15 cellular contexts compared by ENCODE assay signal in the genomic region with DNA sequence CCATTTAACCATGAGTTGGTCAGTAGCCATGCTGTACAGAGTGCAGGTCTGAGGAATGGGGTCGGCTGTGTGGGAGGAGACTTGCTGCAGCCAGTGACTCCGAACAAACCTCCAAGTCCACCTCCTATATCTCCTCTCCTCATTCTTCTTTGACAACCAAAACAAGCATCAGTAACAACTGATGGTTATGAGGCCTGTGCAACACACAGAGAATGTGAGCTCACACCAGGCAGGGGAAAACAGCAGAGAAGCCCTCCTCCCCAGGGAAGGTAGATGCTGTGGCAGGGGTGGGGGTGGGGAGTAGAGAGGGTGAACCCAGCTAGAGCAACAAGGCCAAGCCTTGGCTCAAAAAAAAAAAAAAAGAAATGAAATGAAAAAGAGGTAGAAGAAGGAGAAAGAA. TPM values are rescaled to one million over a fixed set of nuclear protein-coding genes. Genes with fewer than 3 reads are reported as not detected.
DNase-seq lines count a peak whose midpoint lies in the region; ATAC-seq and TF ChIP-seq lines count a peak whose summit lies in the region.
"Had no signal": no experiment of that assay in that cellular context is flagged by ENCODE, and none has a peak within 500 bp of the region (broad histone marks: within the 10 kb centered on the region; RNA-seq: fewer than 3 reads in every experiment).

No MANE protein-coding gene starts in this region.

- DNase-seq in HS-27A (ENCODE audit: low read depth) (peak; percentile 15), fibroblast of pulmonary artery (ENCODE audit: low read depth) (peak; percentile 4), osteocyte (ENCODE audit: extremely low spot score, unreplicated experiment) (no peak), MG63 (no peak), dermis blood vessel endothelial cell (no peak), sigmoid colon (no peak)
- DNase-seq: activated CD4-positive, alpha-beta memory T cell treated with anti-CD3 and anti-CD28 coated beads, Interleukin-2, amount 10 ng/mL, durations not matched to agents 7 days and 5 days; SIG-M5 had no signal

- H3K9me3 ChIP-seq in MG63 (no peaks in the 10 kb centered on the region), gastroesophageal sphincter (no peaks in the 10 kb centered on the region), sigmoid colon (no peaks in the 10 kb centered on the region)

- peaks cover 16% of the 10 kb centered on the region for H3K4me1 Mint-ChIP-seq in osteocyte (ENCODE audit: unreplicated experiment)
- H3K4me1 Mint-ChIP-seq: activated CD4-positive, alpha-beta memory T cell treated with anti-CD3 and anti-CD28 coated beads, Interleukin-2, amount 10 ng/mL, durations not matched to agents 7 days and 5 days; activated T-helper 17 cell treated with anti-CD3 and anti-CD28 coated beads, Interleukin-2, amount 50 U/mL, for 72 hours; memory B cell had no signal

- ATAC-seq in SK-N-SH treated with all-trans-retinoic acid at 6 μM for 48 hours = peak; percentile 24
- ATAC-seq in gastroesophageal sphincter = no peak
- ATAC-seq: activated T-helper 17 cell treated with anti-CD3 and anti-CD28 coated beads, Interleukin-2, amount 50 U/mL, for 72 hours had no signal

- TF ChIP-seq CTCF in fibroblast of pulmonary artery (IDR thresholded peaks at IDR 0.05; ENCODE audit: low read length, missing control alignments) (no peak), osteocyte (IDR thresholded peaks at IDR 0.05) (no peak), gastroesophageal sphincter (IDR thresholded peaks at IDR 0.05) (no peak), sigmoid colon (IDR thresholded peaks at IDR 0.05) (no peak)

- H3K9me3 Mint-ChIP-seq in osteocyte (ENCODE audit: unreplicated experiment) = peaks cover 13% of the 10 kb centered on the region
- H3K9me3 Mint-ChIP-seq: activated CD4-positive, alpha-beta memory T cell treated with anti-CD3 and anti-CD28 coated beads, Interleukin-2, amount 10 ng/mL, durations not matched to agents 7 days and 5 days; activated T-helper 17 cell treated with anti-CD3 and anti-CD28 coated beads, Interleukin-2, amount 50 U/mL, for 72 hours had no signal

- no peaks in the 10 kb centered on the region for H3K27me3 Mint-ChIP-seq in osteocyte (ENCODE audit: unreplicated experiment)

- H3K27ac Mint-ChIP-seq in osteocyte (ENCODE audit: unreplicated experiment) = peak overlapping the region; percentile 27
- H3K27ac Mint-ChIP-seq: activated CD4-positive, alpha-beta memory T cell treated with anti-CD3 and anti-CD28 coated beads, Interleukin-2, amount 10 ng/mL, durations not matched to agents 7 days and 5 days; activated T-helper 17 cell treated with anti-CD3 and anti-CD28 coated beads, Interleukin-2, amount 50 U/mL, for 72 hours; memory B cell had no signal

- H3K4me1 ChIP-seq in gastroesophageal sphincter (peaks cover 0 to 10% (median 0%) of the 10 kb centered on the region in 3 donors), sigmoid colon (peaks cover 0 to 17% (median 13%) of the 10 kb centered on the region in 4 donors)
- H3K4me1 ChIP-seq: parathyroid adenoma had no signal

- TF ChIP-seq POLR2A in gastroesophageal sphincter (IDR thresholded peaks at IDR 0.05) (no peak), sigmoid colon (IDR thresholded peaks at IDR 0.05) (no peak)

- TF ChIP-seq EP300 in gastroesophageal sphincter (IDR thresholded peaks at IDR 0.05) (no peak), sigmoid colon (IDR thresholded peaks at IDR 0.05) (no peak)

- no peak overlapping the region for H3K4me3 Mint-ChIP-seq in osteocyte (ENCODE audit: unreplicated experiment)
- H3K4me3 Mint-ChIP-seq: activated CD4-positive, alpha-beta memory T cell treated with anti-CD3 and anti-CD28 coated beads, Interleukin-2, amount 10 ng/mL, durations not matched to agents 7 days and 5 days; activated T-helper 17 cell treated with anti-CD3 and anti-CD28 coated beads, Interleukin-2, amount 50 U/mL, for 72 hours; memory B cell had no signal

- H3K36me3 ChIP-seq in MG63 = no peaks in the 10 kb centered on the region
- H3K36me3 ChIP-seq in gastroesophageal sphincter = no peaks in the 10 kb centered on the region
- H3K36me3 ChIP-seq in sigmoid colon = no peaks in the 10 kb centered on the region

- no CpG with 5 or more reads among the region's 2 CpGs for WGBS in gastroesophageal sphincter (ENCODE audit: low coverage in 1 of 2), 2 donors
- 79 to 92% methylated on average over 2 of the region's 2 CpGs for WGBS in sigmoid colon, 2 donors

- intact Hi-C loops in sigmoid colon (cut with DNase I) = no loop called here

- H3K4me3 ChIP-seq in fibroblast of pulmonary artery (replicated peaks; ENCODE audit: low read depth, low read length) = no peak overlapping the region
- no peak overlapping the region for H3K4me3 ChIP-seq in MG63
- H3K4me3 ChIP-seq in gastroesophageal sphincter = no peak overlapping the region
- H3K4me3 ChIP-seq in sigmoid colon = no peak overlapping the region

- H3K36me3 Mint-ChIP-seq in osteocyte (ENCODE audit: unreplicated experiment) = no peaks in the 10 kb centered on the region
- H3K36me3 Mint-ChIP-seq: memory B cell had no signal

- H3K27me3 ChIP-seq in MG63 = no peaks in the 10 kb centered on the region
- no peaks in the 10 kb centered on the region for H3K27me3 ChIP-seq in gastroesophageal sphincter
- H3K27me3 ChIP-seq in sigmoid colon = no peaks in the 10 kb centered on the region

- H3K27ac ChIP-seq in gastroesophageal sphincter = no peak overlapping the region
- H3K27ac ChIP-seq in sigmoid colon = peak overlapping the region in 1 of 4 donors; percentile 49
- H3K27ac ChIP-seq: HL-60, parathyroid adenoma had no signal

TF ChIP-seq in SK-N-SH treated with all-trans-retinoic acid at 6 μM for 48 hours, 23 proteins besides CTCF, POLR2A, EP300 and RAD21 (continues in another document):
- no peak for TF ChIP-seq ZNF565 (CRISPR knock-in tag; conservative IDR thresholded peaks at IDR 0.05; ENCODE audit: low read depth)
- TF ChIP-seq ISL1 (CRISPR knock-in tag; IDR thresholded peaks at IDR 0.05) = no peak
- TF ChIP-seq TOX (CRISPR knock-in tag; IDR thresholded peaks at IDR 0.05; ENCODE audit: borderline replicate concordance) = no peak
- TF ChIP-seq, protein P1, sequence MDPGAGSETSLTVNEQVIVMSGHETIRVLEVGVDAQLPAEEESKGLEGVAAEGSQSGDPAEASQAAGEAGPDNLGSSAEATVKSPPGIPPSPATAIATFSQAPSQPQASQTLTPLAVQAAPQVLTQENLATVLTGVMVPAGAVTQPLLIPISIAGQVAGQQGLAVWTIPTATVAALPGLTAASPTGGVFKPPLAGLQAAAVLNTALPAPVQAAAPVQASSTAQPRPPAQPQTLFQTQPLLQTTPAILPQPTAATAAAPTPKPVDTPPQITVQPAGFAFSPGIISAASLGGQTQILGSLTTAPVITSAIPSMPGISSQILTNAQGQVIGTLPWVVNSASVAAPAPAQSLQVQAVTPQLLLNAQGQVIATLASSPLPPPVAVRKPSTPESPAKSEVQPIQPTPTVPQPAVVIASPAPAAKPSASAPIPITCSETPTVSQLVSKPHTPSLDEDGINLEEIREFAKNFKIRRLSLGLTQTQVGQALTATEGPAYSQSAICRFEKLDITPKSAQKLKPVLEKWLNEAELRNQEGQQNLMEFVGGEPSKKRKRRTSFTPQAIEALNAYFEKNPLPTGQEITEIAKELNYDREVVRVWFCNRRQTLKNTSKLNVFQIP (CRISPR knock-in tag; IDR thresholded peaks at IDR 0.05; ENCODE audit: borderline replicate concordance, low read depth) = no peak
- TF ChIP-seq PPARA (CRISPR knock-in tag; IDR thresholded peaks at IDR 0.05; ENCODE audit: borderline replicate concordance) = no peak
- no peak for TF ChIP-seq ZFP3 (CRISPR knock-in tag; IDR thresholded peaks at IDR 0.05)
- no peak for TF ChIP-seq ZFP30 (CRISPR knock-in tag; IDR thresholded peaks at IDR 0.05)
- no peak for TF ChIP-seq ZNF70 (CRISPR knock-in tag; IDR thresholded peaks at IDR 0.05)
- TF ChIP-seq GLIS3 (CRISPR knock-in tag; IDR thresholded peaks at IDR 0.05) = no peak
- TF ChIP-seq, protein P2, sequence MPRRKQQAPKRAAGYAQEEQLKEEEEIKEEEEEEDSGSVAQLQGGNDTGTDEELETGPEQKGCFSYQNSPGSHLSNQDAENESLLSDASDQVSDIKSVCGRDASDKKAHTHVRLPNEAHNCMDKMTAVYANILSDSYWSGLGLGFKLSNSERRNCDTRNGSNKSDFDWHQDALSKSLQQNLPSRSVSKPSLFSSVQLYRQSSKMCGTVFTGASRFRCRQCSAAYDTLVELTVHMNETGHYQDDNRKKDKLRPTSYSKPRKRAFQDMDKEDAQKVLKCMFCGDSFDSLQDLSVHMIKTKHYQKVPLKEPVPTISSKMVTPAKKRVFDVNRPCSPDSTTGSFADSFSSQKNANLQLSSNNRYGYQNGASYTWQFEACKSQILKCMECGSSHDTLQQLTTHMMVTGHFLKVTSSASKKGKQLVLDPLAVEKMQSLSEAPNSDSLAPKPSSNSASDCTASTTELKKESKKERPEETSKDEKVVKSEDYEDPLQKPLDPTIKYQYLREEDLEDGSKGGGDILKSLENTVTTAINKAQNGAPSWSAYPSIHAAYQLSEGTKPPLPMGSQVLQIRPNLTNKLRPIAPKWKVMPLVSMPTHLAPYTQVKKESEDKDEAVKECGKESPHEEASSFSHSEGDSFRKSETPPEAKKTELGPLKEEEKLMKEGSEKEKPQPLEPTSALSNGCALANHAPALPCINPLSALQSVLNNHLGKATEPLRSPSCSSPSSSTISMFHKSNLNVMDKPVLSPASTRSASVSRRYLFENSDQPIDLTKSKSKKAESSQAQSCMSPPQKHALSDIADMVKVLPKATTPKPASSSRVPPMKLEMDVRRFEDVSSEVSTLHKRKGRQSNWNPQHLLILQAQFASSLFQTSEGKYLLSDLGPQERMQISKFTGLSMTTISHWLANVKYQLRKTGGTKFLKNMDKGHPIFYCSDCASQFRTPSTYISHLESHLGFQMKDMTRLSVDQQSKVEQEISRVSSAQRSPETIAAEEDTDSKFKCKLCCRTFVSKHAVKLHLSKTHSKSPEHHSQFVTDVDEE (CRISPR knock-in tag; IDR thresholded peaks at IDR 0.05) = no peak
- TF ChIP-seq CSDC2 (CRISPR knock-in tag; IDR thresholded peaks at IDR 0.05) = no peak
- TF ChIP-seq RARB (CRISPR knock-in tag; IDR thresholded peaks at IDR 0.05) = no peak
- TF ChIP-seq OSR1 (CRISPR knock-in tag; IDR thresholded peaks at IDR 0.05) = no peak

RNA-seq across cellular contexts. Expression of a gene that starts 12.3 kb away (rescaled TPM):
- total RNA-seq in osteocyte = not detected in 2 replicates
- not detected in 2 replicates for total RNA-seq in MG63 (2014; rRNA removed; shearing (Covaris generic); ENCODE audit: low replicate concordance)
- 10 to 100 TPM in 1 of 4 donors, 1 to 10 TPM in 3; 1.1 to 10.6 (median 6.1) TPM for total RNA-seq in gastroesophageal sphincter
- under 0.01 TPM in 1 of 2 replicates, not detected in the other for total RNA-seq in dermis blood vessel endothelial cell
- 1 to 10 TPM; 3.6 to 8.6 (median 5.1) TPM for total RNA-seq in sigmoid colon
- under 1 TPM in 1 of 3 donors, not detected in 2; 0.47 TPM for polyA plus RNA-seq in sigmoid colon
- total RNA-seq: activated CD4-positive, alpha-beta memory T cell treated with anti-CD3 and anti-CD28 coated beads, Interleukin-2, amount 10 ng/mL, durations not matched to agents 7 days and 5 days; activated T-helper 17 cell treated with anti-CD3 and anti-CD28 coated beads, Interleukin-2, amount 50 U/mL, for 72 hours had no signal
- polyA plus RNA-seq: BJ had no signal

Comparison
In these comparisons a context has a peak if more than half of its experiments do, and no peak if none do; other contexts are left out.
1. DNase-seq: peak in HS-27A (single experiment) and fibroblast of pulmonary artery (single experiment); none in osteocyte (single experiment), MG63 (single experiment), dermis blood vessel endothelial cell (single experiment) and sigmoid colon (single experiment).